Comparison of ENCODE assay signal across 8 cellular contexts in the genomic region with DNA sequence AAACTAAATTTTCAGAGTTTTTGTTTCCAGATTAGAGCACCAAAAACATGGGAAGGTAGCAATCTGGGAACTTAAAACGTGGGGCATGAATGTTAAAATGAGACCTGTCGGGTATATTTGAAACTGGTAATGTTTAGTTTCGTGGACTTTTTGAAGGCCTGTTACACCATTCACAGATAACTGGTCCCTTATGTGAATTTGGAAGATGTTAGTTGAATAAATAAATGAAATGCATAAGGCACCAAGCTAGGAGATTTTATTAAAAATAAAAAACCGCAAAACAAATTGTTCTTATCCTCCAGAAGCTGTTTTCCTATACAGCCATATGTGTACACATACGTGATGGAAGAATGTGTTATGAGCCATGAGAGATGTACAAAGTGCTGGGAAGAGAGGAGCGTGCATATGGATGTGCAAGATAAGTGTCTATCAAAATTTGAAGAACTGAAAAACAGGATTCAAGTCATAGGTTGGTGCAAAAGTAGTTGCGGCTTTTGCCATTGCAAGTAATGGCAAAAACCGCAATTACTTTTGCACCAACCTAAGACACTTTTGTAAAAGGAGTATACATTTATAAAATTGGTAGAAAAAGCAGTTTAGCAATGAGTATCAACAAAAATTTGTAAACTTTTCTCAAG. TPM values are rescaled to one million over a fixed set of nuclear protein-coding genes. Genes with fewer than 3 reads are reported as not detected.
DNase-seq lines count a peak whose midpoint lies in the region; ATAC-seq and TF ChIP-seq lines count a peak whose summit lies in the region.

No MANE protein-coding gene starts in this region.

- H3K36me3 ChIP-seq in H7 (replicated peaks; ENCODE audit: control insufficient read depth, insufficient read depth, low read length) (no peaks in the 10 kb centered on the region), NT2/D1 (ENCODE audit: insufficient read depth, insufficient read length, low read length) (peaks cover 13% of the 10 kb centered on the region)

- ATAC-seq in natural killer cell: no peak

- peak overlapping the region; percentile 70 to 82 for H3K27ac Mint-ChIP-seq in natural killer cell

- H3K4me1 Mint-ChIP-seq in natural killer cell: peaks cover 29 to 33% of the 10 kb centered on the region in 2 donors

- H3K4me1 ChIP-seq in NT2/D1 (ENCODE audit: insufficient read depth, insufficient read length): no peaks in the 10 kb centered on the region

- H3K9me3 ChIP-seq in NT2/D1 (ENCODE audit: insufficient read depth, low read length): no peaks in the 10 kb centered on the region

- H3K4me3 Mint-ChIP-seq in natural killer cell: peak overlapping the region; percentile 84

- DNase-seq in H7 (no peak), NT2/D1 (ENCODE audit: low read depth, low spot score) (no peak), coronary artery (ENCODE audit: low spot score) (no peak), natural killer cell (no peak), putamen (ENCODE audit: low spot score) (no peak), mucosa of gallbladder (ENCODE audit: low spot score) (no peak), H4 (ENCODE audit: low spot score) (no peak), NCI-H1092 treated with DMSO at 0.1 percent for 48 hours (lab: John Stamatoyannopoulos, UW) (no peak)

- peak overlapping the region; percentile 88 to 99 for H3K27ac ChIP-seq in coronary artery

- H3K4me3 ChIP-seq in H7 (ENCODE audit: insufficient read depth, low read depth, low read length): peak overlapping the region; percentile 89
- peak overlapping the region; percentile 16 for H3K4me3 ChIP-seq in NT2/D1 (ENCODE audit: insufficient read length, low read depth)
- peak overlapping the region; percentile 99 for H3K4me3 ChIP-seq in coronary artery

- no peaks in the 10 kb centered on the region for H3K27me3 Mint-ChIP-seq in natural killer cell (ENCODE audit: low read depth in 2 of 2)

- intact Hi-C loops in natural killer cell (cut with micrococcal nuclease): loop anchor here (5.0 kb wide), 1 partner anchor 302 kb away; a partner anchor contains a TSS

- H3K27me3 ChIP-seq in H7 (ENCODE audit: control insufficient read depth, insufficient read depth, low read length) (no peaks in the 10 kb centered on the region), NT2/D1 (ENCODE audit: insufficient read depth, insufficient read length) (no peaks in the 10 kb centered on the region)

- TF ChIP-seq CTCF in coronary artery (IDR thresholded peaks at IDR 0.05) (no peak), natural killer cell (IDR thresholded peaks at IDR 0.05) (no peak)

- no peaks in the 10 kb centered on the region for H3K36me3 Mint-ChIP-seq in natural killer cell

- no peaks in the 10 kb centered on the region for H3K9me3 Mint-ChIP-seq in natural killer cell

- H3K9ac ChIP-seq in NT2/D1 (ENCODE audit: insufficient read length, low read depth): peak overlapping the region; percentile 1

RNA-seq across cellular contexts. Expression of a gene that starts 0.7 kb away (rescaled TPM):
- 16.0 and 21.4 TPM in 2 replicates for total RNA-seq in H7 (2014; rRNA removed; shearing (Covaris generic))
- total RNA-seq in natural killer cell (1 to 10 TPM; 6.0 to 9.6 (median 7.9) TPM), mucosa of gallbladder (18.1 TPM)
- total RNA-seq in H4 (2014; rRNA removed; shearing (Covaris generic)): 19.0 and 25.1 TPM in 2 replicates

Comparison
In these comparisons a context has a peak if more than half of its experiments do, and no peak if none do; other contexts are left out.
1. H3K4me3 ChIP-seq: peak in every context shown above with its lines; median percentile 99 in coronary artery; 89 in H7; 16 in NT2/D1.